In the genomic region with DNA sequence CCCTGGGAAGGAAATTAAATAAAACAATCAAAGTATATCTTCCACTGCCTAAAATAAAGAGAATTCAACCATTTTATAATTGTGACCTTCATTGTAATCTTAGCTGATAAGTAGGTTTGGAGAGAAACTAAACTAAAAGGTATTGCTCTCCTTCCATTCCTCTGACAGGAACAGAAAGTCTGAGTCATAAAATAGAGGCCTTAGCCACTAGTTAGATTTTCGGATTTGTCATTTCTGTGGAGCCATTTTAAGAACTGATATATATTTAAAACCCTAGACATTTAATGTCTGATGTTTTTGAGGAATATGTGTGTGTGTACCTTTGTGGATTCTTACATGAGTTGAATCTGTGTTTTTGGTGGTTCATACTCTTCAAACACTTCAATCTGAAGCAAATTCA, we compare ENCODE assay signal across 8 cellular contexts. TPM values are rescaled to one million over a fixed set of nuclear protein-coding genes. Genes with fewer than 3 reads are reported as not detected.
DNase-seq lines count a peak whose midpoint lies in the region; ATAC-seq and TF ChIP-seq lines count a peak whose summit lies in the region.

No MANE protein-coding gene starts in this region.

- peaks cover 4% of the 10 kb centered on the region for H3K4me1 ChIP-seq in fibroblast of lung (ENCODE audit: control insufficient read depth, extremely low read depth, insufficient read depth, low read length)
- no peaks in the 10 kb centered on the region for H3K4me1 ChIP-seq in BE2C
- peaks cover 24% of the 10 kb centered on the region for H3K4me1 ChIP-seq in HAP-1

- TF ChIP-seq CTCF in GM10248 (IDR thresholded peaks at IDR 0.05; ENCODE audit: control extremely low read depth, extremely low read depth, low read depth, missing control alignments) (no peak), fibroblast of lung (conservative IDR thresholded peaks at IDR 0.05 in 1 of 2, IDR thresholded peaks at IDR 0.05 in 1 of 2; ENCODE audit: low read depth in 1 of 2, low read length in 2 of 2) (no peak), dorsolateral prefrontal cortex (IDR thresholded peaks at IDR 0.05 in 54 of 56, conservative IDR thresholded peaks at IDR 0.05 in 2 of 56; ENCODE audit: low read depth in 1 of 56, partially characterized antibody in 56 of 56) (no peak), BE2C (IDR thresholded peaks at IDR 0.05; ENCODE audit: low read depth, low read length) (no peak)

- H3K9me3 ChIP-seq in fibroblast of lung (ENCODE audit: control insufficient read depth, insufficient read depth, low read depth, low read length) (no peaks in the 10 kb centered on the region), BE2C (no peaks in the 10 kb centered on the region), HAP-1 (no peaks in the 10 kb centered on the region)

- H3K27ac ChIP-seq in fibroblast of lung (ENCODE audit: insufficient read depth, low read length) (no peak overlapping the region), dorsolateral prefrontal cortex (peak overlapping the region in 17 of 59 donors; percentile 0 to 46 (median 24))

- in situ Hi-C loops in HAP-1 (cut with MboI; ENCODE audit: low sequenced_read_pairs): loop anchor here (10.0 kb wide), 1 partner anchor 85 kb away; no protein-coding TSS in a partner anchor

- peak overlapping the region; percentile 47 for H2AFZ ChIP-seq in fibroblast of lung (ENCODE audit: low read length)

- intact Hi-C loops in dorsolateral prefrontal cortex (cut with DNase I): no loop called here

- no peaks in the 10 kb centered on the region for H3K27me3 ChIP-seq in fibroblast of lung (ENCODE audit: control insufficient read depth, insufficient read depth, low read length)
- H3K27me3 ChIP-seq in dorsolateral prefrontal cortex: no peaks in the 10 kb centered on the region
- H3K27me3 ChIP-seq in BE2C: no peaks in the 10 kb centered on the region
- H3K27me3 ChIP-seq in HAP-1 (ENCODE audit: low read depth): no peaks in the 10 kb centered on the region

- no peaks in the 10 kb centered on the region for H3K79me2 ChIP-seq in fibroblast of lung (ENCODE audit: control insufficient read depth, insufficient read depth, low read length)

- POLR2A ChIA-PET in GM10248 (lab: Yijun Ruan, JAX): interaction anchor here (1.7 kb wide), 1 partner anchor 145 kb away, joined by 6 read pairs; a partner anchor contains a TSS

- peak; percentile 87 for ATAC-seq in GM21515 (IDR thresholded peaks at IDR 0.05; ENCODE audit: unreplicated experiment)
- ATAC-seq in HG03571 (IDR thresholded peaks at IDR 0.05; ENCODE audit: unreplicated experiment): peak; percentile 96

- no peak overlapping the region for H3K9ac ChIP-seq in fibroblast of lung (ENCODE audit: insufficient read depth, low read length)

- H3K36me3 ChIP-seq in fibroblast of lung (ENCODE audit: control insufficient read depth, insufficient read depth, low read length) (no peaks in the 10 kb centered on the region), BE2C (no peaks in the 10 kb centered on the region), HAP-1 (replicated peaks) (no peaks in the 10 kb centered on the region)

- DNase-seq in GM10248 (ENCODE audit: extremely low spot score) (peak; percentile 56), fibroblast of lung (ENCODE audit: low read depth in 2 of 2) (peak in 1 of 2 donors; percentile 77), iPS-NIHi11 (ENCODE audit: low spot score) (no peak), dorsolateral prefrontal cortex (no peak), BE2C (no peak), HAP-1 (ENCODE audit: low spot score in 2 of 2) (no peak)

- no peak overlapping the region for H3K4me2 ChIP-seq in fibroblast of lung (ENCODE audit: extremely low read depth, insufficient read depth, low read length)

- no peaks in the 10 kb centered on the region for H4K20me1 ChIP-seq in fibroblast of lung (ENCODE audit: control insufficient read depth, extremely low read depth, insufficient read depth, low read length)

- H3K4me3 ChIP-seq in fibroblast of lung (replicated peaks in 1 of 4; ENCODE audit: control extremely low read depth in 1 of 4, insufficient read depth in 1 of 4, low read depth in 3 of 4, low read length in 4 of 4) (no peak overlapping the region), dorsolateral prefrontal cortex (no peak overlapping the region), BE2C (ENCODE audit: low read depth, low read length) (no peak overlapping the region), HAP-1 (no peak overlapping the region)

- CTCF ChIA-PET in GM10248 (lab: Yijun Ruan, JAX): interaction anchor here (0.8 to 1.4 kb wide), 6 partner anchors 10 to 66 kb away, joined by 3 to 5 read pairs (median 3); no protein-coding TSS in a partner anchor

RNA-seq across cellular contexts. Expression of a gene that starts 11.8 kb away (rescaled TPM):
- total RNA-seq in fibroblast of lung (0.33 TPM in 1 of 2 replicates, not detected in the other), dorsolateral prefrontal cortex (1 to 10 TPM in 93 of 120 experiments, under 1 TPM in 27; 0.21 to 6.0 (median 1.5) TPM)
- 0.02 and 0.27 TPM in 2 replicates for polyA plus RNA-seq in fibroblast of lung
- polyA plus RNA-seq in fibroblast of lung (2012): 0.28 TPM in 1 of 2 replicates, not detected in the other
- not detected in 2 replicates for polyA minus RNA-seq in fibroblast of lung (ENCODE audit: low replicate concordance)
- not detected for polyA plus RNA-seq in BE2C (2012; ENCODE audit: insufficient read depth, insufficient read length, low read depth)
